In genomic region chr1:155084722-155085503, GRCh38 we compare ENCODE assay signal across 8 cellular contexts. TPM values are rescaled to one million over a fixed set of nuclear protein-coding genes. Genes with fewer than 3 reads are reported as not detected.
DNase-seq lines count a peak whose midpoint lies in the region; ATAC-seq lines count a peak whose summit lies in the region.

No MANE protein-coding gene starts in this region.

- CTCF ChIA-PET in activated CD4-positive, alpha-beta T cell treated with anti-CD3 and anti-CD28 coated beads for 36 hours (lab: Charles Lee) = interaction anchor here (0.5 to 4.8 kb wide), 41 partner anchors 9 to 605 kb away, joined by 3 to 81 read pairs (median 4); partner anchors contain the start of genes ADAM15, EFNA4, FLAD1 and KRTCAP2

- H3K4me1 ChIP-seq in BLaER1 = peaks cover 71% of the 10 kb centered on the region

- intact Hi-C loops in activated CD4-positive, alpha-beta T cell treated with anti-CD3 and anti-CD28 coated beads for 36 hours (cut with DNase I, micrococcal nuclease) = loop anchor here (1.0 to 5.0 kb wide), 18 partner anchors 14 to 863 kb away; partner anchors contain the start of genes EFNA4 (in 2 of the 2), KRTCAP2 (in 2 of the 2), SLC50A1 (in 2 of the 2) and TRIM46 (in 2 of the 2)

- peaks cover 27% of the 10 kb centered on the region for H3K27me3 Mint-ChIP-seq in activated CD4-positive, alpha-beta T cell treated with anti-CD3 and anti-CD28 coated beads for 36 hours

- H3K4me3 ChIP-seq in BLaER1 = peak overlapping the region; percentile 75

- POLR2A ChIA-PET in activated CD4-positive, alpha-beta T cell treated with anti-CD3 and anti-CD28 coated beads for 36 hours (lab: Charles Lee) = interaction anchor here (0.5 to 1.2 kb wide), 7 partner anchors 25 to 109 kb away, joined by 3 to 5 read pairs (median 3); no protein-coding TSS in a partner anchor

- H3K9ac ChIP-seq in BLaER1 = peak overlapping the region; percentile 80

- ATAC-seq in HG03457 (IDR thresholded peaks at IDR 0.05; ENCODE audit: unreplicated experiment) = peak; percentile 60
- ATAC-seq in activated CD4-positive, alpha-beta T cell treated with anti-CD3 and anti-CD28 coated beads for 36 hours = peak; percentile 78

- H3K27ac ChIP-seq in BLaER1 (peak overlapping the region; percentile 82), cingulate gyrus (ENCODE audit: low read depth, low read length) (peak overlapping the region; percentile 90), layer of hippocampus (ENCODE audit: low read depth, low read length) (peak overlapping the region; percentile 93)

- no peaks in the 10 kb centered on the region for H3K9me3 Mint-ChIP-seq in activated CD4-positive, alpha-beta T cell treated with anti-CD3 and anti-CD28 coated beads for 36 hours (ENCODE audit: low read depth)

- no peaks in the 10 kb centered on the region for H3K36me3 ChIP-seq in BLaER1

- peak overlapping the region; percentile 100 for H3K4me2 ChIP-seq in BLaER1

- peak overlapping the region; percentile 82 for H3K4me3 Mint-ChIP-seq in activated CD4-positive, alpha-beta T cell treated with anti-CD3 and anti-CD28 coated beads for 36 hours

- peaks cover 41% of the 10 kb centered on the region for H3K27me3 ChIP-seq in BLaER1
- peaks cover 35% of the 10 kb centered on the region for H3K27me3 ChIP-seq in layer of hippocampus (ENCODE audit: control insufficient read depth, insufficient read depth, low read length)

- no peaks in the 10 kb centered on the region for H3K36me3 Mint-ChIP-seq in activated CD4-positive, alpha-beta T cell treated with anti-CD3 and anti-CD28 coated beads for 36 hours (ENCODE audit: low read depth)

- H4K20me1 ChIP-seq in BLaER1 = peaks cover 47% of the 10 kb centered on the region

- DNase-seq in GM19240 (ENCODE audit: insufficient read length, low spot score) = peak; percentile 98
- peak; percentile 95 for DNase-seq in NCI-H510A treated with DMSO at 0.1 percent for 48 hours (lab: John Stamatoyannopoulos, UW)
- DNase-seq in activated CD4-positive, alpha-beta T cell treated with anti-CD3 and anti-CD28 coated beads for 36 hours = peak; percentile 97
- peak; percentile 82 to 90 (median 84) for DNase-seq in stimulated activated CD4-positive, alpha-beta T cell treated with anti-CD3 and anti-CD28 coated beads, Interleukin-1b, Interleukin-23, amount 100 ng/mL, for 24 hours (ENCODE audit: low read depth in 4 of 4, low spot score in 1 of 4)

- peaks cover 36% of the 10 kb centered on the region for H3K4me1 Mint-ChIP-seq in activated CD4-positive, alpha-beta T cell treated with anti-CD3 and anti-CD28 coated beads for 36 hours

- peak overlapping the region; percentile 91 for H3K27ac Mint-ChIP-seq in activated CD4-positive, alpha-beta T cell treated with anti-CD3 and anti-CD28 coated beads for 36 hours

- no peaks in the 10 kb centered on the region for H3K9me3 ChIP-seq in BLaER1

RNA-seq across cellular contexts. Expression of gene EFNA3, which starts 6.3 kb away (rescaled TPM):
- 1 to 10 TPM; 5.1 to 6.9 TPM for total RNA-seq in activated CD4-positive, alpha-beta T cell treated with anti-CD3 and anti-CD28 coated beads for 36 hours

RNA-seq across cellular contexts. Expression of gene EFNA4, which starts 21.4 kb away (rescaled TPM):
- total RNA-seq in activated CD4-positive, alpha-beta T cell treated with anti-CD3 and anti-CD28 coated beads for 36 hours = 1 to 10 TPM; 6.3 to 6.5 TPM

RNA-seq across cellular contexts. Expression of gene ADAM15, which starts 33.8 kb away (rescaled TPM):
- total RNA-seq in activated CD4-positive, alpha-beta T cell treated with anti-CD3 and anti-CD28 coated beads for 36 hours = 10 to 100 TPM; 42.4 to 48.8 TPM

RNA-seq across cellular contexts. Expression of gene EFNA1, which starts 42.8 kb away (rescaled TPM):
- total RNA-seq in activated CD4-positive, alpha-beta T cell treated with anti-CD3 and anti-CD28 coated beads for 36 hours = 1 to 10 TPM in 1 of 2 experiments, under 1 TPM in 1; 0.82 to 1.1 TPM

RNA-seq across cellular contexts. Expression of gene SLC50A1, which starts 50.7 kb away (rescaled TPM):
- 10 to 100 TPM; 50.2 to 58.0 TPM for total RNA-seq in activated CD4-positive, alpha-beta T cell treated with anti-CD3 and anti-CD28 coated beads for 36 hours

Comparison
In these comparisons a context has a peak if more than half of its experiments do, and no peak if none do; other contexts are left out.
1. Peak in every context shown above with its lines: DNase-seq, ATAC-seq, H3K4me3 ChIP-seq and H3K27ac ChIP-seq.